ENCODE assay signal across 25 cellular contexts in the genomic region with DNA sequence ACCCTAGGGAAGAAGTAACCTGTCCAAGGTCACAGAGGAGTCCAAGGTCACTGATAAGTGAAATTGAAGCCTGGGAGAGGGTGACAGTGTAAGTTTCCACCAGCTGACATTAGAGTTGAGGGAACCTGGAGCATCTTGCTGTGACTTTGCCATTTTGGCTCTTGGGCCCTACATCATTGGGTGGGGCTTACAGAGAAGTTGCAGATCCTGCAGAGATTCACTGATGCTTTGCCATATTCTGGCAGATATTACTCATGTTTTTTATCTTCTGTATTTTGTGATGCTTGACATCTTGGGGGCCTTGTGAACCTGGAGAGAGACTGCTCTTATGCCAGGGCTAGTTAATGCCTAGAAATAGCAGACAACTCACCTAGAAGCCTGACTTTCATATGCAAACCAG. TPM values are rescaled to one million over a fixed set of nuclear protein-coding genes. Genes with fewer than 3 reads are reported as not detected.
"Had no signal": no experiment of that assay in that cellular context is flagged by ENCODE, and none has a peak within 500 bp of the region (broad histone marks: within the 10 kb centered on the region; RNA-seq: fewer than 3 reads in every experiment).

No MANE protein-coding gene starts in this region.

- H3K4me1 Mint-ChIP-seq: memory B cell, nephron had no signal

- H3K4me3 Mint-ChIP-seq: memory B cell; nephron; stimulated activated effector memory CD8-positive, alpha-beta T cell treated with anti-CD3 and anti-CD28 coated beads, Interleukin-12 subunit alpha, Interleukin-12 subunit beta, amount 100 ng/mL, for 72 hours; stimulated activated naive CD8-positive, alpha-beta T cell treated with anti-CD3 and anti-CD28 coated beads, Interleukin-15, Interleukin-2, amounts not matched to agents 100 ng/mL and 50 ng/mL, for 24 hours had no signal

- H3K27ac ChIP-seq: ovary, psoas muscle, sigmoid colon, thoracic aorta, transverse colon, upper lobe of right lung, uterus had no signal

- H3K27ac Mint-ChIP-seq: memory B cell; nephron; stimulated activated naive CD8-positive, alpha-beta T cell treated with anti-CD3 and anti-CD28 coated beads, Interleukin-15, Interleukin-2, amounts not matched to agents 100 ng/mL and 50 ng/mL, for 24 hours had no signal

- H3K27me3 ChIP-seq: ovary, sigmoid colon, upper lobe of right lung, uterus had no signal

- H3K9me3 ChIP-seq: ovary, psoas muscle, sigmoid colon, thoracic aorta, transverse colon, upper lobe of right lung, uterus had no signal

- H3K4me1 ChIP-seq: psoas muscle, sigmoid colon, transverse colon, upper lobe of right lung, uterus had no signal

- FAIRE-seq: frontal cortex, keratinocyte had no signal

- H3K9me3 Mint-ChIP-seq: nephron; stimulated activated effector memory CD8-positive, alpha-beta T cell treated with anti-CD3 and anti-CD28 coated beads, Interleukin-12 subunit alpha, Interleukin-12 subunit beta, amount 100 ng/mL, for 72 hours; stimulated activated naive CD8-positive, alpha-beta T cell treated with anti-CD3 and anti-CD28 coated beads, Interleukin-15, Interleukin-2, amounts not matched to agents 100 ng/mL and 50 ng/mL, for 24 hours had no signal

- ATAC-seq: left lobe of liver; psoas muscle; right cardiac atrium; stimulated activated effector memory CD8-positive, alpha-beta T cell treated with anti-CD3 and anti-CD28 coated beads, Interleukin-12 subunit alpha, Interleukin-12 subunit beta, amount 100 ng/mL, for 72 hours; upper lobe of right lung had no signal

- H3K36me3 ChIP-seq: ovary, sigmoid colon, thoracic aorta, transverse colon, upper lobe of right lung, uterus had no signal

- H3K4me3 ChIP-seq: lung, ovary, psoas muscle, sigmoid colon, thoracic aorta, transverse colon, upper lobe of right lung, uterus had no signal

- H3K36me3 Mint-ChIP-seq: stimulated activated effector memory CD8-positive, alpha-beta T cell treated with anti-CD3 and anti-CD28 coated beads, Interleukin-12 subunit alpha, Interleukin-12 subunit beta, amount 100 ng/mL, for 72 hours had no signal

- DNase-seq: cortex of kidney; hypothalamus; occipital lobe; ovary; posterior cingulate gyrus; psoas muscle; right cardiac atrium; sigmoid colon; stimulated activated CD4-positive, alpha-beta T cell treated with anti-CD3 and anti-CD28 coated beads, Interleukin-2, amount 100 ng/mL, for 24 hours; stimulated activated CD4-positive, alpha-beta T cell treated with anti-CD3 and anti-CD28 coated beads, Interleukin-4, amount 100 ng/mL, for 24 hours; transverse colon; upper lobe of right lung; uterus had no signal

RNA-seq across cellular contexts. Expression of a gene that starts 36.5 kb away (rescaled TPM):
- total RNA-seq: fibroblast of villous mesenchyme, left lobe of liver, liver, right cardiac atrium, sigmoid colon, skeletal muscle tissue, thoracic aorta, transverse colon, upper lobe of right lung had no signal
